In genomic region chr4:83490876-83491450, GRCh38 we compare ENCODE assay signal across 8 cellular contexts. TPM values are rescaled to one million over a fixed set of nuclear protein-coding genes. Genes with fewer than 3 reads are reported as not detected.
DNase-seq lines count a peak whose midpoint lies in the region; ATAC-seq, FAIRE-seq and TF ChIP-seq lines count a peak whose summit lies in the region.

No MANE protein-coding gene starts in this region.

- DNase-seq in GM12891 (ENCODE audit: insufficient read length, low spot score) (peak; percentile 22), RWPE2 (ENCODE audit: low spot score) (no peak), fibroblast of the aortic adventitia (ENCODE audit: low read depth) (peak; percentile 43), thyroid gland (no peak), GOT3 (lab: John Stamatoyannopoulos, UW) (no peak), NCI-H2171 (lab: John Stamatoyannopoulos, UW) (no peak)

- peak; percentile 68 for FAIRE-seq in GM12891 (lab: Jason Lieb, UNC)

- TF ChIP-seq POLR2A in GM12891 (IDR thresholded peaks at IDR 0.05; ENCODE audit: low read depth, low read length) (no peak), thyroid gland (IDR thresholded peaks at IDR 0.05) (no peak)

- H3K9me3 ChIP-seq in RWPE2 (ENCODE audit: severe bottlenecking), result no peaks in the 10 kb centered on the region
- no peaks in the 10 kb centered on the region for H3K9me3 ChIP-seq in thyroid gland

- peaks cover 7% of the 10 kb centered on the region for H3K4me1 ChIP-seq in RWPE2 (ENCODE audit: insufficient read depth, poor library complexity, severe bottlenecking)
- H3K4me1 ChIP-seq in thyroid gland, result no peaks in the 10 kb centered on the region

- H3K27ac ChIP-seq in C4-2B (no peak overlapping the region), RWPE2 (ENCODE audit: poor library complexity, severe bottlenecking) (no peak overlapping the region), thyroid gland (no peak overlapping the region)

- ATAC-seq in HG02981 (IDR thresholded peaks at IDR 0.05; ENCODE audit: unreplicated experiment), result peak; percentile 74
- ATAC-seq in RWPE2 (ENCODE audit: low read depth), result no peak

- no peak overlapping the region for H3K4me3 ChIP-seq in RWPE2 (ENCODE audit: severe bottlenecking)
- H3K4me3 ChIP-seq in fibroblast of the aortic adventitia (ENCODE audit: low read depth, low read length), result no peak overlapping the region
- H3K4me3 ChIP-seq in thyroid gland (replicated peaks in 1 of 3), result no peak overlapping the region

- H3K36me3 ChIP-seq in RWPE2 (ENCODE audit: low read depth) (no peaks in the 10 kb centered on the region), thyroid gland (no peaks in the 10 kb centered on the region)

- no peaks in the 10 kb centered on the region for H3K27me3 ChIP-seq in RWPE2 (ENCODE audit: insufficient read depth, poor library complexity, severe bottlenecking)
- no peaks in the 10 kb centered on the region for H3K27me3 ChIP-seq in thyroid gland

- WGBS in thyroid gland, 2 donors, result 2 to 3% methylated on average over 1 of the region's 1 CpG

- TF ChIP-seq CTCF in C4-2B (conservative IDR thresholded peaks at IDR 0.05) (peak; percentile 89), RWPE2 (IDR thresholded peaks at IDR 0.05; ENCODE audit: poor library complexity, severe bottlenecking) (peak; percentile 93), fibroblast of the aortic adventitia (IDR thresholded peaks at IDR 0.05; ENCODE audit: insufficient read depth, low read length) (peak; percentile 87), thyroid gland (IDR thresholded peaks at IDR 0.05) (peak; percentile 57 to 71 (median 64))

- intact Hi-C loops in thyroid gland (cut with DNase I), result no loop called here

TF ChIP-seq in GM12891, 5 proteins besides CTCF, POLR2A, EP300 and RAD21:
- TF ChIP-seq PAX5 (IDR thresholded peaks at IDR 0.05; ENCODE audit: insufficient read depth, low read length, severe bottlenecking), result no peak
- TF ChIP-seq POLR2AphosphoS5 (IDR thresholded peaks at IDR 0.05; ENCODE audit: low read depth, low read length), result no peak
- no peak for TF ChIP-seq POU2F2 (IDR thresholded peaks at IDR 0.05; ENCODE audit: low read depth, low read length)
- no peak for TF ChIP-seq SPI1 (IDR thresholded peaks at IDR 0.05; ENCODE audit: low read depth, low read length)
TF ChIP-seq in GM12891: peak in this region for 0.

RNA-seq across cellular contexts. Expression of gene ABRAXAS1, which starts 6.1 kb away (rescaled TPM):
- 3.6 TPM for polyA plus RNA-seq in GM12891 (2012; ENCODE audit: low read depth, missing spikeins)
- total RNA-seq in fibroblast of the aortic adventitia (ENCODE audit: low replicate concordance) (14.8 and 27.3 TPM in 2 replicates), thyroid gland (10 to 100 TPM; 14.0 to 26.5 (median 18.3) TPM)

RNA-seq across cellular contexts. Expression of gene MRPS18C, which starts 35.1 kb away (rescaled TPM):
- 51.7 TPM for polyA plus RNA-seq in GM12891 (2012; ENCODE audit: low read depth, missing spikeins)
- total RNA-seq in fibroblast of the aortic adventitia (ENCODE audit: low replicate concordance) (8.7 and 26.1 TPM in 2 replicates), thyroid gland (10 to 100 TPM; 21.6 to 25.9 (median 22.3) TPM)

RNA-seq across cellular contexts. Expression of gene HELQ, which starts 35.3 kb away (rescaled TPM):
- 5.9 TPM for polyA plus RNA-seq in GM12891 (2012; ENCODE audit: low read depth, missing spikeins)
- total RNA-seq in fibroblast of the aortic adventitia (ENCODE audit: low replicate concordance), result 18.0 and 44.8 TPM in 2 replicates
- 10 to 100 TPM; 20.6 to 39.9 (median 28.5) TPM for total RNA-seq in thyroid gland

RNA-seq across cellular contexts. Expression of gene GPAT3, which starts 44.9 kb away (rescaled TPM):
- 0.17 TPM for polyA plus RNA-seq in GM12891 (2012; ENCODE audit: low read depth, missing spikeins)
- total RNA-seq in fibroblast of the aortic adventitia (ENCODE audit: low replicate concordance), result 10.7 and 15.2 TPM in 2 replicates
- 10 to 100 TPM; 38.3 to 73.5 (median 62.9) TPM for total RNA-seq in thyroid gland

Comparison
In these comparisons a context has a peak if more than half of its experiments do, and no peak if none do; other contexts are left out.
1. DNase-seq: peak in GM12891 (single experiment) and fibroblast of the aortic adventitia (single experiment); none in RWPE2 (single experiment), thyroid gland (0 of 2), GOT3 (single experiment) and NCI-H2171 (single experiment).
2. Peak in every context shown above with its lines, with median percentiles within 50 percentile points of each other: CTCF ChIP-seq.